Comparison of ENCODE assay signal across 4 cellular contexts in genomic region chr15:84794148-84794547, GRCh38.
TF ChIP-seq lines count a peak whose summit lies in the region.

No MANE protein-coding gene starts in this region.

TF ChIP-seq in HepG2, 621 proteins besides CTCF, POLR2A, EP300 and RAD21:
- TF ChIP-seq ZNF7 (CRISPR knock-in tag; IDR thresholded peaks at IDR 0.05) = peak; percentile 69
- no peak for TF ChIP-seq GABPB1 (CRISPR knock-in tag; IDR thresholded peaks at IDR 0.05)

TF ChIP-seq in HEK293, 187 proteins besides CTCF, POLR2A, EP300 and RAD21:
- TF ChIP-seq MZF1 (tag by site-specific recombination; IDR thresholded peaks at IDR 0.05; ENCODE audit: borderline replicate concordance) (peak; percentile 57; the same call in 1 of the 2 replicates), ZBTB7A (tag by site-specific recombination; IDR thresholded peaks at IDR 0.05; ENCODE audit: low read depth) (no peak), ZNF214 (tag by site-specific recombination; IDR thresholded peaks at IDR 0.05; ENCODE audit: borderline replicate concordance) (no peak), ZNF560 (tag by site-specific recombination; IDR thresholded peaks at IDR 0.05; ENCODE audit: borderline replicate concordance) (no peak), GFI1B (tag by site-specific recombination; IDR thresholded peaks at IDR 0.05) (no peak), ZNF24 (tag by site-specific recombination; IDR thresholded peaks at IDR 0.05) (no peak)
TF ChIP-seq in HEK293: peak in this region for 1.

TF ChIP-seq in K562, 482 proteins besides CTCF, POLR2A, EP300 and RAD21:
- TF ChIP-seq ZBTB33 (CRISPR knock-in tag; IDR thresholded peaks at IDR 0.05) = 0 out of 2 replicates have a peak, but pooled peaks have one; percentile 41
- TF ChIP-seq NUFIP1 (IDR thresholded peaks at IDR 0.05; ENCODE audit: partially characterized antibody) = no peak

TF ChIP-seq in WTC11, 78 proteins besides CTCF, POLR2A, EP300 and RAD21:
- TF ChIP-seq ZNF232 (CRISPR knock-in tag; IDR thresholded peaks at IDR 0.05) (no peak), RORB (CRISPR knock-in tag; IDR thresholded peaks at IDR 0.05) (no peak), ZNF512 (CRISPR knock-in tag; IDR thresholded peaks at IDR 0.05; ENCODE audit: borderline replicate concordance) (no peak)
